Comparison of ENCODE assay signal across 25 cellular contexts in the genomic region with DNA sequence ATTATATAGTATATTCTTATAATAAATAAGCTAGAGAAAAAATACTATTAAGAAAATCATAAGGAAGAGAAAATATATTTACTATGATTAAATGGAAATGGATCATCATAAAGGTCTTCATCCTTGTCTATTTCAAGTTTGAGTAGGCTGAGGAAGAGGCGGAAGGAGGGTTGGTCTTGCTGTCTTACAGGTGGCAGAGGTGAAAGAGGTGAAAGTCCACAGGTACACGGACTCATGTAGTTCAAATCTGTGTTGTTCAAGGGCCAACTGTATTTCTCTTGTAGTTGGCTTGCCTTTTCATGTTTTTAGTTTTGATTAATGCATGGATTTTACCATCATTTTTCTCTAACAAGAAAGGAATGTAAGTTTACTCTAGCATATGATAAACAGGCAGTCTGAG.
"Had no signal": no experiment of that assay in that cellular context is flagged by ENCODE, and none has a peak within 500 bp of the region (broad histone marks: within the 10 kb centered on the region; RNA-seq: fewer than 3 reads in every experiment).

No MANE protein-coding gene starts in this region.

- H3K4me3 Mint-ChIP-seq: natural killer cell; stimulated activated memory B cell treated with anti-CD40 and anti-IgM and Interleukin-4, amounts not matched to agents 10 μg/mL and 1 μg/mL and 100 μg/mL, for 72 hours had no signal

- H3K4me1 ChIP-seq: esophagus muscularis mucosa, foreskin keratinocyte, gastroesophageal sphincter, heart right ventricle, parathyroid adenoma, prostate gland, right atrium auricular region, tibial artery, upper lobe of right lung, uterus had no signal

- H3K27me3 ChIP-seq: dorsolateral prefrontal cortex, esophagus muscularis mucosa, foreskin keratinocyte, gastroesophageal sphincter, heart right ventricle, neutrophil, right atrium auricular region, testis, tibial artery, upper lobe of right lung, uterus had no signal

- H3K4me3 ChIP-seq: dorsolateral prefrontal cortex, esophagus muscularis mucosa, gastroesophageal sphincter, heart right ventricle, prostate gland, right atrium auricular region, testis, tibial artery, upper lobe of right lung, uterus had no signal

- H3K36me3 ChIP-seq: prostate gland, uterus had no signal

- ATAC-seq: foreskin keratinocyte; gastroesophageal sphincter; heart right ventricle; natural killer cell; sciatic nerve; stimulated activated memory B cell treated with anti-CD40 and anti-IgM and Interleukin-4, amounts not matched to agents 10 μg/mL and 1 μg/mL and 100 μg/mL, for 72 hours; stimulated activated naive CD8-positive, alpha-beta T cell treated with anti-CD3 and anti-CD28 coated beads, Interleukin-15, Interleukin-2, amounts not matched to agents 100 U/mL and 50 U/mL, for 24 hours; upper lobe of right lung had no signal

- FAIRE-seq: endothelial cell of umbilical vein had no signal

- H3K9me3 ChIP-seq: esophagus muscularis mucosa, gastroesophageal sphincter, heart right ventricle, neutrophil, prostate gland, right atrium auricular region, testis, tibial artery, upper lobe of right lung, uterus had no signal

- DNase-seq: dorsolateral prefrontal cortex; effector CD4-positive, alpha-beta T cell; foreskin keratinocyte; heart right ventricle; hippocampal formation; islet precursor cell; kidney glomerular epithelial cell; mesenchymal stem cell; natural killer cell; stimulated activated CD4-positive, alpha-beta T cell treated with anti-CD3 and anti-CD28 coated beads, Interleukin-4, amount 100 ng/mL, for 4 hours; stimulated activated naive CD8-positive, alpha-beta T cell treated with anti-CD3 and anti-CD28 coated beads, Interleukin-15, Interleukin-2, amounts not matched to agents 100 U/mL and 50 U/mL, for 24 hours; substantia nigra; testis; tibial artery; upper lobe of right lung; uterus had no signal

- H3K4me1 Mint-ChIP-seq: natural killer cell had no signal

- H3K27me3 Mint-ChIP-seq: stimulated activated memory B cell treated with anti-CD40 and anti-IgM and Interleukin-4, amounts not matched to agents 10 μg/mL and 1 μg/mL and 100 μg/mL, for 72 hours had no signal

- H3K27ac ChIP-seq: esophagus muscularis mucosa, foreskin keratinocyte, gastroesophageal sphincter, heart right ventricle, neutrophil, parathyroid adenoma, prostate gland, right atrium auricular region, testis, tibial artery, upper lobe of right lung, uterus had no signal

- H3K27ac Mint-ChIP-seq: natural killer cell; stimulated activated memory B cell treated with anti-CD40 and anti-IgM and Interleukin-4, amounts not matched to agents 10 μg/mL and 1 μg/mL and 100 μg/mL, for 72 hours had no signal

- H3K9me3 Mint-ChIP-seq: natural killer cell; stimulated activated memory B cell treated with anti-CD40 and anti-IgM and Interleukin-4, amounts not matched to agents 10 μg/mL and 1 μg/mL and 100 μg/mL, for 72 hours had no signal
